Comparison of ENCODE assay signal across 24 cellular contexts in the genomic region with DNA sequence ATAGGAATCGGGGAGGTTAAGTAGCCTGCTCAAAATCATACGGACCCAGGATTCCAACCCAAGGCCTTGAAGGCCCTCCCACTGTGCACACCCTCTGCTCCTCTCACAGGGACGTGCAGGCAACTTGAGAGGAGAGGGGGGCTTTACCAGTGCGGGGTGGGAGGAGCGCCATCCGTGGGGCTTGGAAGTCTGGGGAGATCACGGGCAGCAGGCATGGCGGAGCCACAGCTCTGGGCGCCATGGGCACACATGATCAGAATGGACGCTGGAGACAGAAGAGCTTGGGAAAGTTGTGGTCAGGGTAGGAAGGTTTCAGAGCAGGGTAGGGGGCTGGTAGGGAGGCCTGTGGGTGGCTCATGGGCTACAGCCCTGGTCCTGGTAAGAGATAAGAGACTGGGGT.
"Had no signal": no experiment of that assay in that cellular context is flagged by ENCODE, and none has a peak within 500 bp of the region (broad histone marks: within the 10 kb centered on the region; RNA-seq: fewer than 3 reads in every experiment).

No MANE protein-coding gene starts in this region.

- H3K4me3 ChIP-seq: coronary artery, dorsolateral prefrontal cortex had no signal

- H3K27me3 ChIP-seq: brain microvascular endothelial cell, dorsolateral prefrontal cortex had no signal

- DNase-seq: activated CD4-positive, alpha-beta memory T cell treated with anti-CD3 and anti-CD28 coated beads, Interleukin-2, amount 10 ng/mL, durations not matched to agents 7 days and 5 days; activated CD4-positive, alpha-beta T cell treated with anti-CD3 and anti-CD28 coated beads for 1 hour; activated CD4-positive, alpha-beta T cell treated with anti-CD3 and anti-CD28 coated beads for 4 hours; activated CD4-positive, alpha-beta T cell treated with anti-CD3 and anti-CD28 coated beads, Interleukin-2, amount 10 ng/mL, durations not matched to agents 7 days and 5 days; activated CD4-positive, alpha-beta T cell treated with anti-CD3 and anti-CD28 coated beads, Interleukin-2, amount 50 U/mL, for 4 hours; activated CD8-positive, alpha-beta memory T cell treated with anti-CD3 and anti-CD28 coated beads, Interleukin-2, amount 50 U/mL, for 48 hours; activated effector memory CD4-positive, alpha-beta T cell treated with Interleukin-2 at 50 U/mL for 16 hours; activated gamma-delta T cell treated with Interleukin-2 at 50 U/mL for 16 hours; activated naive CD4-positive, alpha-beta T cell treated with anti-CD3 and anti-CD28 coated beads, Interleukin-2, amount 50 U/mL, for 16 hours; activated naive CD4-positive, alpha-beta T cell treated with Interleukin-2 at 50 U/mL for 16 hours; activated T-cell treated with anti-CD3 and anti-CD28 coated beads for 4 hours; activated T-cell treated with anti-CD3 and anti-CD28 coated beads, Interleukin-2, amount 50 U/mL, for 24 hours; activated T-cell treated with anti-CD3 and anti-CD28 coated beads, Interleukin-2, amount 50 U/mL, for 72 hours; amniotic stem cell; anterior cingulate cortex; brain microvascular endothelial cell; dorsolateral prefrontal cortex; effector memory CD4-positive, alpha-beta T cell; endodermal cell; foreskin fibroblast; T-helper 2 cell had no signal

- H3K27ac ChIP-seq: brain microvascular endothelial cell, coronary artery, dorsolateral prefrontal cortex had no signal

- H3K36me3 ChIP-seq: brain microvascular endothelial cell had no signal

- ATAC-seq: activated T-cell treated with anti-CD3 and anti-CD28 coated beads, Interleukin-2, amount 50 U/mL, for 72 hours; esophagus mucosa; WTC11 had no signal
